8 cellular contexts compared by ENCODE assay signal in genomic region chr5:88833371-88834107, GRCh38. TPM values are rescaled to one million over a fixed set of nuclear protein-coding genes. Genes with fewer than 3 reads are reported as not detected.
A peak's percentile ranks its signal among the peaks of the same experiment; 100 is the strongest.
DNase-seq lines count a peak whose midpoint lies in the region; ATAC-seq and TF ChIP-seq lines count a peak whose summit lies in the region.

No MANE protein-coding gene starts in this region.

- H3K9me3 ChIP-seq in colonic mucosa: no peaks in the 10 kb centered on the region

- H3K27ac ChIP-seq in colonic mucosa: no peak overlapping the region

- no peaks in the 10 kb centered on the region for H3K27me3 ChIP-seq in colonic mucosa

- ATAC-seq in activated CD4-positive, CD25-positive, alpha-beta regulatory T cell treated with anti-CD3 and anti-CD28 coated beads, Interleukin-2, amount 50 U/mL, for 24 hours: peak; percentile 64 to 71
- ATAC-seq in HG03342 (IDR thresholded peaks at IDR 0.05; ENCODE audit: unreplicated experiment): peak; percentile 43

- intact Hi-C loops in colonic mucosa (cut with DNase I): no loop called here

- H3K36me3 ChIP-seq in colonic mucosa: no peaks in the 10 kb centered on the region

- no peaks in the 10 kb centered on the region for H3K4me1 ChIP-seq in colonic mucosa

- no peak overlapping the region for H3K4me3 ChIP-seq in colonic mucosa

- no peak for DNase-seq in activated CD4-positive, CD25-positive, alpha-beta regulatory T cell treated with anti-CD3 and anti-CD28 coated beads, Interleukin-2, amount 50 U/mL, for 72 hours
- peak; percentile 48 to 56 for DNase-seq in activated T-cell treated with anti-CD3 and anti-CD28 coated beads, Interleukin-2, amount 50 U/mL, for 48 hours
- peak; percentile 44 for DNase-seq in iris pigment epithelial cell (ENCODE audit: low read depth)
- DNase-seq in stimulated activated CD8-positive, alpha-beta memory T cell treated with anti-CD3 and anti-CD28 coated beads, Interleukin-4, amount 100 ng/mL, for 24 hours (ENCODE audit: low read depth): peak; percentile 14
- no peak for DNase-seq in DMS53 (lab: John Stamatoyannopoulos, UW)
- no peak for DNase-seq in colonic mucosa

- no peak for TF ChIP-seq CTCF in colonic mucosa (IDR thresholded peaks at IDR 0.05)

- H3K9ac ChIP-seq in colonic mucosa (ENCODE audit: low read depth in 2 of 2, low read length in 2 of 2): no peak overlapping the region

RNA-seq across cellular contexts. Expression of gene MEF2C, which starts 49.4 kb away (rescaled TPM):
- 10 to 100 TPM in 1 of 2 donors, 1 to 10 TPM in 1; 7.3 to 26.9 TPM for total RNA-seq in colonic mucosa

Comparison
In these comparisons a context has a peak if more than half of its experiments do, and no peak if none do; other contexts are left out.
1. DNase-seq: peak in activated T-cell treated with anti-CD3 and anti-CD28 coated beads, Interleukin-2, amount 50 U/mL, for 48 hours (2 of 2), iris pigment epithelial cell (single experiment) and stimulated activated CD8-positive, alpha-beta memory T cell treated with anti-CD3 and anti-CD28 coated beads, Interleukin-4, amount 100 ng/mL, for 24 hours (single experiment); none in activated CD4-positive, CD25-positive, alpha-beta regulatory T cell treated with anti-CD3 and anti-CD28 coated beads, Interleukin-2, amount 50 U/mL, for 72 hours (single experiment), DMS53 (single experiment) and colonic mucosa (single experiment).